Comparison of ENCODE assay signal across 12 cellular contexts in genomic region chr5:90134892-90135291, GRCh38.
A peak's percentile ranks its signal among the peaks of the same experiment; 100 is the strongest.
DNase-seq lines count a peak whose midpoint lies in the region; ATAC-seq and TF ChIP-seq lines count a peak whose summit lies in the region.
"Had no signal": no experiment of that assay in that cellular context is flagged by ENCODE, and none has a peak within 500 bp of the region (broad histone marks: within the 10 kb centered on the region; RNA-seq: fewer than 3 reads in every experiment).

No MANE protein-coding gene starts in this region.

- no peak overlapping the region for H3K27ac Mint-ChIP-seq in natural killer cell
- H3K27ac Mint-ChIP-seq: neural progenitor cell; T-helper 1 cell treated with Interleukin-12 subunit alpha and Interleukin-12 subunit beta and Interleukin-4 antibody, amounts not matched to agents 30 μg/mL and 1 μg/mL, for 36 hours had no signal

- H3K27me3 Mint-ChIP-seq in natural killer cell (ENCODE audit: low read depth in 2 of 2): no peaks in the 10 kb centered on the region

- peak; percentile 67 for DNase-seq in OCI-M1 (lab: John Stamatoyannopoulos, UW)
- DNase-seq in dermis blood vessel endothelial cell: peak; percentile 2
- peak; percentile 28 to 86 for DNase-seq in lower leg skin (ENCODE audit: low spot score in 2 of 2)
- DNase-seq in thoracic aorta (ENCODE audit: low spot score): peak; percentile 70
- DNase-seq in NCI-H2107 (lab: John Stamatoyannopoulos, UW): no peak
- DNase-seq in KG1 (lab: John Stamatoyannopoulos, UW): no peak
- DNase-seq in natural killer cell: no peak
- DNase-seq in DMS79 treated with DMSO at 0.1 percent for 48 hours (lab: John Stamatoyannopoulos, UW): no peak
- DNase-seq: DMS79, NCI-H82 had no signal

- no peak for TF ChIP-seq POLR2A in lower leg skin (IDR thresholded peaks at IDR 0.05)

- no peaks in the 10 kb centered on the region for H3K9me3 ChIP-seq in thoracic aorta

- H3K36me3 Mint-ChIP-seq in natural killer cell: no peaks in the 10 kb centered on the region
- H3K36me3 Mint-ChIP-seq: neural progenitor cell had no signal

- H3K4me3 Mint-ChIP-seq in natural killer cell: no peak overlapping the region
- H3K4me3 Mint-ChIP-seq: neural progenitor cell; T-helper 1 cell treated with Interleukin-12 subunit alpha and Interleukin-12 subunit beta and Interleukin-4 antibody, amounts not matched to agents 30 μg/mL and 1 μg/mL, for 36 hours had no signal

- H3K27me3 ChIP-seq in thoracic aorta (replicated peaks; ENCODE audit: insufficient read depth): no peaks in the 10 kb centered on the region
- H3K27me3 ChIP-seq: neural progenitor cell had no signal

- intact Hi-C loops in lower leg skin (cut with DNase I; ENCODE audit: low total_unique reads): no loop called here
- intact Hi-C loops in natural killer cell (cut with micrococcal nuclease): no loop called here

- H3K4me3 ChIP-seq in lower leg skin (ENCODE audit: low read depth, poor library complexity, severe bottlenecking) (no peak overlapping the region), thoracic aorta (peak overlapping the region; percentile 23)
- H3K4me3 ChIP-seq: neural progenitor cell had no signal

- H3K27ac ChIP-seq in thoracic aorta: peak overlapping the region; percentile 78 to 82
- H3K27ac ChIP-seq: neural progenitor cell had no signal

- TF ChIP-seq CTCF in lower leg skin (IDR thresholded peaks at IDR 0.05) (no peak), thoracic aorta (IDR thresholded peaks at IDR 0.05) (no peak), natural killer cell (IDR thresholded peaks at IDR 0.05) (no peak)

- peaks cover 22 to 50% of the 10 kb centered on the region in 2 donors for H3K4me1 ChIP-seq in thoracic aorta (ENCODE audit: control insufficient read depth in 1 of 2, low read depth in 2 of 2)
- H3K4me1 ChIP-seq: neural progenitor cell had no signal

- ATAC-seq in thoracic aorta (ENCODE audit: insufficient number of reproducible peaks, low FRiP score, low read depth) (peak; percentile 77), natural killer cell (no peak)

- WGBS in lower leg skin, 2 donors: 67 to 70% methylated on average over 4 of the region's 4 CpGs

- no peaks in the 10 kb centered on the region for H3K9me3 Mint-ChIP-seq in natural killer cell
- H3K9me3 Mint-ChIP-seq: T-helper 1 cell treated with Interleukin-12 subunit alpha and Interleukin-12 subunit beta and Interleukin-4 antibody, amounts not matched to agents 30 μg/mL and 1 μg/mL, for 36 hours had no signal

- H3K36me3 ChIP-seq in thoracic aorta: no peaks in the 10 kb centered on the region
- H3K36me3 ChIP-seq: neural progenitor cell had no signal

- no peaks in the 10 kb centered on the region for H3K4me1 Mint-ChIP-seq in natural killer cell
- H3K4me1 Mint-ChIP-seq: neural progenitor cell had no signal

Comparison
In these comparisons a context has a peak if more than half of its experiments do, and no peak if none do; other contexts are left out.
1. DNase-seq: peak in OCI-M1 (single experiment), dermis blood vessel endothelial cell (single experiment), lower leg skin (2 of 2) and thoracic aorta (single experiment); none in NCI-H2107 (single experiment), KG1 (single experiment), natural killer cell (single experiment) and DMS79 treated with DMSO at 0.1 percent for 48 hours (single experiment).